1 cellular context compared by ENCODE assay signal in the genomic region with DNA sequence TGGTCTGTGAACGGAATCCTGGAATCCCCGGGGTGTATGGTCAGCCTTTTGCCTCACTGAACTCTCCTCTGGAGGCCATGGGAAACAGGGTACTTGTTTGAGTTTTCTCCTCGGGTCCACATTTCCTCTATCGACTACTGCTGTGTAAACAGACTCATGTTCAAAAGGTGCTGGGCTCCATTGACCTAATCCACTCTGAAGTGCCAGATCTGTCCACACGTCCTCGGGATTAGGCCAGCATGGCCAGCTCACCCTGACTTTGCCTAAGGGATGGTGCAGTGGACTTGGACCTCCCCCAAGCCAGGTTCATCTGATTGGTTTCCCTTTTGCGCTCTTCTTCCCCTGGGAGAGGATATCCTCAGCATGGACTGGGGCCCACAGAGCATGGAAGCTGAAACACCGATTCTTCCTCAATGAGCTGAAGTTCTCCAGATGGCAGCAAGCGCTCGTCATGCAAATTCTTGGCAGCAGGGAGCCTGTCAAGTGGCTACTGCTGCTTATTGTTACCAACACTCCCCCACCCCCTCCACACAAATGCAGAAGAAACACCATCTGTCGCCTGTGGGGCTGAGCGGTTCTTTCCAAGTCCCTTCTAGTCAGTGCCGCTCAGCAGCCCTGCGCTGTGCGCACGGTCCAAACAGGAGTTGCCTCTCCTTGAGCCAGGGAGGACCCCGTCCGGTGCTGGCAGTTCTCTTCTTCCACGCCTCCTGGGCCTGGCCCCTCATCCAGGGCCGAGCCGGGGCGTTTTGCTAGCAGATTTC.
TF ChIP-seq lines count a peak whose summit lies in the region.

No MANE protein-coding gene starts in this region.

TF ChIP-seq in HepG2, 621 proteins besides CTCF, POLR2A, EP300 and RAD21 (continued from another document and continues in another):
- TF ChIP-seq, protein P1, sequence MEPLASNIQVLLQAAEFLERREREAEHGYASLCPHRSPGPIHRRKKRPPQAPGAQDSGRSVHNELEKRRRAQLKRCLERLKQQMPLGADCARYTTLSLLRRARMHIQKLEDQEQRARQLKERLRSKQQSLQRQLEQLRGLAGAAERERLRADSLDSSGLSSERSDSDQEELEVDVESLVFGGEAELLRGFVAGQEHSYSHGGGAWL (CRISPR knock-in tag; IDR thresholded peaks at IDR 0.05): no peak
- TF ChIP-seq ZNF33A (CRISPR knock-in tag; IDR thresholded peaks at IDR 0.05; ENCODE audit: borderline replicate concordance): no peak
- TF ChIP-seq PAF1 (CRISPR knock-in tag; IDR thresholded peaks at IDR 0.05): no peak
- TF ChIP-seq, protein P2, sequence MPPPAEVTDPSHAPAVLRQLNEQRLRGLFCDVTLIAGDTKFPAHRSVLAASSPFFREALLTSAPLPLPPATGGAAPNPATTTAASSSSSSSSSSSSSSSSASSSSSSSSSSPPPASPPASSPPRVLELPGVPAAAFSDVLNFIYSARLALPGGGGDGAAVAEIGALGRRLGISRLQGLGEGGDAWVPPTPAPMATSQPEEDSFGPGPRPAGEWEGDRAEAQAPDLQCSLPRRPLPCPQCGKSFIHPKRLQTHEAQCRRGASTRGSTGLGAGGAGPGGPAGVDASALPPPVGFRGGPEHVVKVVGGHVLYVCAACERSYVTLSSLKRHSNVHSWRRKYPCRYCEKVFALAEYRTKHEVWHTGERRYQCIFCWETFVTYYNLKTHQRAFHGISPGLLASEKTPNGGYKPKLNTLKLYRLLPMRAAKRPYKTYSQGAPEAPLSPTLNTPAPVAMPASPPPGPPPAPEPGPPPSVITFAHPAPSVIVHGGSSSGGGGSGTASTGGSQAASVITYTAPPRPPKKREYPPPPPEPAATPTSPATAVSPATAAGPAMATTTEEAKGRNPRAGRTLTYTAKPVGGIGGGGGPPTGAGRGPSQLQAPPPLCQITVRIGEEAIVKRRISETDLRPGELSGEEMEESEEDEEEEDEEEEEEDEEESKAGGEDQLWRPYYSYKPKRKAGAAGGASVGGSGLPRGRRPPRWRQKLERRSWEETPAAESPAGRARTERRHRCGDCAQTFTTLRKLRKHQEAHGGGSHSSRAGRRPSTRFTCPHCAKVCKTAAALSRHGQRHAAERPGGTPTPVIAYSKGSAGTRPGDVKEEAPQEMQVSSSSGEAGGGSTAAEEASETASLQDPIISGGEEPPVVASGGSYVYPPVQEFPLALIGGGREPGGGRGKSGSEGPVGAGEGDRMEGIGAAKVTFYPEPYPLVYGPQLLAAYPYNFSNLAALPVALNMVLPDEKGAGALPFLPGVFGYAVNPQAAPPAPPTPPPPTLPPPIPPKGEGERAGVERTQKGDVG (CRISPR knock-in tag; IDR thresholded peaks at IDR 0.05; ENCODE audit: borderline replicate concordance): peak; percentile 76; the same call in 1 of the 2 replicates
- peak; percentile 79; the same call in 1 of the 2 replicates for TF ChIP-seq ZBTB20 (CRISPR knock-in tag; IDR thresholded peaks at IDR 0.05; ENCODE audit: borderline replicate concordance, low read depth)
- TF ChIP-seq, protein P3, sequence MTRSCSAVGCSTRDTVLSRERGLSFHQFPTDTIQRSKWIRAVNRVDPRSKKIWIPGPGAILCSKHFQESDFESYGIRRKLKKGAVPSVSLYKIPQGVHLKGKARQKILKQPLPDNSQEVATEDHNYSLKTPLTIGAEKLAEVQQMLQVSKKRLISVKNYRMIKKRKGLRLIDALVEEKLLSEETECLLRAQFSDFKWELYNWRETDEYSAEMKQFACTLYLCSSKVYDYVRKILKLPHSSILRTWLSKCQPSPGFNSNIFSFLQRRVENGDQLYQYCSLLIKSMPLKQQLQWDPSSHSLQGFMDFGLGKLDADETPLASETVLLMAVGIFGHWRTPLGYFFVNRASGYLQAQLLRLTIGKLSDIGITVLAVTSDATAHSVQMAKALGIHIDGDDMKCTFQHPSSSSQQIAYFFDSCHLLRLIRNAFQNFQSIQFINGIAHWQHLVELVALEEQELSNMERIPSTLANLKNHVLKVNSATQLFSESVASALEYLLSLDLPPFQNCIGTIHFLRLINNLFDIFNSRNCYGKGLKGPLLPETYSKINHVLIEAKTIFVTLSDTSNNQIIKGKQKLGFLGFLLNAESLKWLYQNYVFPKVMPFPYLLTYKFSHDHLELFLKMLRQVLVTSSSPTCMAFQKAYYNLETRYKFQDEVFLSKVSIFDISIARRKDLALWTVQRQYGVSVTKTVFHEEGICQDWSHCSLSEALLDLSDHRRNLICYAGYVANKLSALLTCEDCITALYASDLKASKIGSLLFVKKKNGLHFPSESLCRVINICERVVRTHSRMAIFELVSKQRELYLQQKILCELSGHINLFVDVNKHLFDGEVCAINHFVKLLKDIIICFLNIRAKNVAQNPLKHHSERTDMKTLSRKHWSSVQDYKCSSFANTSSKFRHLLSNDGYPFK (CRISPR knock-in tag; IDR thresholded peaks at IDR 0.05; ENCODE audit: borderline replicate concordance): peak; percentile 63; the same call in 1 of the 2 replicates
- 0 out of 2 replicates have a peak, but pooled peaks have one; percentile 60 for TF ChIP-seq NAIF1 (CRISPR knock-in tag; IDR thresholded peaks at IDR 0.05; ENCODE audit: borderline replicate concordance)
- TF ChIP-seq, protein P4, sequence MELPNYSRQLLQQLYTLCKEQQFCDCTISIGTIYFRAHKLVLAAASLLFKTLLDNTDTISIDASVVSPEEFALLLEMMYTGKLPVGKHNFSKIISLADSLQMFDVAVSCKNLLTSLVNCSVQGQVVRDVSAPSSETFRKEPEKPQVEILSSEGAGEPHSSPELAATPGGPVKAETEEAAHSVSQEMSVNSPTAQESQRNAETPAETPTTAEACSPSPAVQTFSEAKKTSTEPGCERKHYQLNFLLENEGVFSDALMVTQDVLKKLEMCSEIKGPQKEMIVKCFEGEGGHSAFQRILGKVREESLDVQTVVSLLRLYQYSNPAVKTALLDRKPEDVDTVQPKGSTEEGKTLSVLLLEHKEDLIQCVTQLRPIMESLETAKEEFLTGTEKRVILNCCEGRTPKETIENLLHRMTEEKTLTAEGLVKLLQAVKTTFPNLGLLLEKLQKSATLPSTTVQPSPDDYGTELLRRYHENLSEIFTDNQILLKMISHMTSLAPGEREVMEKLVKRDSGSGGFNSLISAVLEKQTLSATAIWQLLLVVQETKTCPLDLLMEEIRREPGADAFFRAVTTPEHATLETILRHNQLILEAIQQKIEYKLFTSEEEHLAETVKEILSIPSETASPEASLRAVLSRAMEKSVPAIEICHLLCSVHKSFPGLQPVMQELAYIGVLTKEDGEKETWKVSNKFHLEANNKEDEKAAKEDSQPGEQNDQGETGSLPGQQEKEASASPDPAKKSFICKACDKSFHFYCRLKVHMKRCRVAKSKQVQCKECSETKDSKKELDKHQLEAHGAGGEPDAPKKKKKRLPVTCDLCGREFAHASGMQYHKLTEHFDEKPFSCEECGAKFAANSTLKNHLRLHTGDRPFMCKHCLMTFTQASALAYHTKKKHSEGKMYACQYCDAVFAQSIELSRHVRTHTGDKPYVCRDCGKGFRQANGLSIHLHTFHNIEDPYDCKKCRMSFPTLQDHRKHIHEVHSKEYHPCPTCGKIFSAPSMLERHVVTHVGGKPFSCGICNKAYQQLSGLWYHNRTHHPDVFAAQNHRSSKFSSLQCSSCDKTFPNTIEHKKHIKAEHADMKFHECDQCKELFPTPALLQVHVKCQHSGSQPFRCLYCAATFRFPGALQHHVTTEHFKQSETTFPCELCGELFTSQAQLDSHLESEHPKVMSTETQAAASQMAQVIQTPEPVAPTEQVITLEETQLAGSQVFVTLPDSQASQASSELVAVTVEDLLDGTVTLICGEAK (IDR thresholded peaks at IDR 0.05): no peak
- TF ChIP-seq, protein P4 (CRISPR knock-in tag; IDR thresholded peaks at IDR 0.05): peak; percentile 66
- peak; percentile 54 for TF ChIP-seq NR2F6 (IDR thresholded peaks at IDR 0.05)
- TF ChIP-seq NR2F6 (CRISPR knock-in tag; IDR thresholded peaks at IDR 0.05): peak; percentile 56; the same call in 1 of the 2 replicates
- peak; percentile 49; the same call in 1 of the 2 replicates for TF ChIP-seq FOXK1 (CRISPR knock-in tag; IDR thresholded peaks at IDR 0.05; ENCODE audit: borderline replicate concordance, low read depth)
- peak; percentile 81; the same call in 1 of the 2 replicates for TF ChIP-seq NFIC (IDR thresholded peaks at IDR 0.05; ENCODE audit: low read length)
- TF ChIP-seq, protein P5, sequence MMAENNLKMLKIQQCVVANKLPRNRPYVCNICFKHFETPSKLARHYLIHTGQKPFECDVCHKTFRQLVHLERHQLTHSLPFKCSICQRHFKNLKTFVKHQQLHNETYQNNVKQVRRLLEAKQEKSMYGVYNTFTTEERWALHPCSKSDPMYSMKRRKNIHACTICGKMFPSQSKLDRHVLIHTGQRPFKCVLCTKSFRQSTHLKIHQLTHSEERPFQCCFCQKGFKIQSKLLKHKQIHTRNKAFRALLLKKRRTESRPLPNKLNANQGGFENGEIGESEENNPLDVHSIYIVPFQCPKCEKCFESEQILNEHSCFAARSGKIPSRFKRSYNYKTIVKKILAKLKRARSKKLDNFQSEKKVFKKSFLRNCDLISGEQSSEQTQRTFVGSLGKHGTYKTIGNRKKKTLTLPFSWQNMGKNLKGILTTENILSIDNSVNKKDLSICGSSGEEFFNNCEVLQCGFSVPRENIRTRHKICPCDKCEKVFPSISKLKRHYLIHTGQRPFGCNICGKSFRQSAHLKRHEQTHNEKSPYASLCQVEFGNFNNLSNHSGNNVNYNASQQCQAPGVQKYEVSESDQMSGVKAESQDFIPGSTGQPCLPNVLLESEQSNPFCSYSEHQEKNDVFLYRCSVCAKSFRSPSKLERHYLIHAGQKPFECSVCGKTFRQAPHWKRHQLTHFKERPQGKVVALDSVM (CRISPR knock-in tag; IDR thresholded peaks at IDR 0.05): peak; percentile 67
- TF ChIP-seq, protein P6, sequence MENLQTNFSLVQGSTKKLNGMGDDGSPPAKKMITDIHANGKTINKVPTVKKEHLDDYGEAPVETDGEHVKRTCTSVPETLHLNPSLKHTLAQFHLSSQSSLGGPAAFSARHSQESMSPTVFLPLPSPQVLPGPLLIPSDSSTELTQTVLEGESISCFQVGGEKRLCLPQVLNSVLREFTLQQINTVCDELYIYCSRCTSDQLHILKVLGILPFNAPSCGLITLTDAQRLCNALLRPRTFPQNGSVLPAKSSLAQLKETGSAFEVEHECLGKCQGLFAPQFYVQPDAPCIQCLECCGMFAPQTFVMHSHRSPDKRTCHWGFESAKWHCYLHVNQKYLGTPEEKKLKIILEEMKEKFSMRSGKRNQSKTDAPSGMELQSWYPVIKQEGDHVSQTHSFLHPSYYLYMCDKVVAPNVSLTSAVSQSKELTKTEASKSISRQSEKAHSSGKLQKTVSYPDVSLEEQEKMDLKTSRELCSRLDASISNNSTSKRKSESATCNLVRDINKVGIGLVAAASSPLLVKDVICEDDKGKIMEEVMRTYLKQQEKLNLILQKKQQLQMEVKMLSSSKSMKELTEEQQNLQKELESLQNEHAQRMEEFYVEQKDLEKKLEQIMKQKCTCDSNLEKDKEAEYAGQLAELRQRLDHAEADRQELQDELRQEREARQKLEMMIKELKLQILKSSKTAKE (CRISPR knock-in tag; IDR thresholded peaks at IDR 0.05; ENCODE audit: borderline replicate concordance): no peak
- TF ChIP-seq DR1 (CRISPR knock-in tag; IDR thresholded peaks at IDR 0.05): no peak; the same call in 1 of the 2 replicates
- no peak for TF ChIP-seq CENPT (CRISPR knock-in tag; IDR thresholded peaks at IDR 0.05; ENCODE audit: low read depth)
- TF ChIP-seq FOXC1 (CRISPR knock-in tag; IDR thresholded peaks at IDR 0.05; ENCODE audit: borderline replicate concordance): peak; percentile 18; the same call in 1 of the 2 replicates
- TF ChIP-seq ZMYM4 (CRISPR knock-in tag; IDR thresholded peaks at IDR 0.05): peak; percentile 100
- TF ChIP-seq EED (CRISPR knock-in tag; IDR thresholded peaks at IDR 0.05): 0 out of 2 replicates have a peak, but pooled peaks have one; percentile 64
- peak; percentile 94 for TF ChIP-seq RARA (CRISPR knock-in tag; IDR thresholded peaks at IDR 0.05)
- TF ChIP-seq SRSF9 (IDR thresholded peaks at IDR 0.05; ENCODE audit: borderline replicate concordance, insufficient read depth, low read depth, low read length, poor library complexity, severe bottlenecking): no peak
- TF ChIP-seq, protein P7, sequence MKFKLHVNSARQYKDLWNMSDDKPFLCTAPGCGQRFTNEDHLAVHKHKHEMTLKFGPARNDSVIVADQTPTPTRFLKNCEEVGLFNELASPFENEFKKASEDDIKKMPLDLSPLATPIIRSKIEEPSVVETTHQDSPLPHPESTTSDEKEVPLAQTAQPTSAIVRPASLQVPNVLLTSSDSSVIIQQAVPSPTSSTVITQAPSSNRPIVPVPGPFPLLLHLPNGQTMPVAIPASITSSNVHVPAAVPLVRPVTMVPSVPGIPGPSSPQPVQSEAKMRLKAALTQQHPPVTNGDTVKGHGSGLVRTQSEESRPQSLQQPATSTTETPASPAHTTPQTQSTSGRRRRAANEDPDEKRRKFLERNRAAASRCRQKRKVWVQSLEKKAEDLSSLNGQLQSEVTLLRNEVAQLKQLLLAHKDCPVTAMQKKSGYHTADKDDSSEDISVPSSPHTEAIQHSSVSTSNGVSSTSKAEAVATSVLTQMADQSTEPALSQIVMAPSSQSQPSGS (CRISPR knock-in tag; IDR thresholded peaks at IDR 0.05): no peak
- no peak for TF ChIP-seq GABPA (IDR thresholded peaks at IDR 0.05; ENCODE audit: low read depth, low read length)
- peak; percentile 50 for TF ChIP-seq GABPA (CRISPR knock-in tag; IDR thresholded peaks at IDR 0.05; ENCODE audit: low read depth)
- no peak for TF ChIP-seq HOXD1 (CRISPR knock-in tag; IDR thresholded peaks at IDR 0.05)
- TF ChIP-seq ZNF737 (CRISPR knock-in tag; IDR thresholded peaks at IDR 0.05; ENCODE audit: borderline replicate concordance): peak; percentile 34; the same call in 1 of the 2 replicates
- no peak for TF ChIP-seq ZNF790 (CRISPR knock-in tag; IDR thresholded peaks at IDR 0.05; ENCODE audit: borderline replicate concordance)
- TF ChIP-seq MED1 (CRISPR knock-in tag; IDR thresholded peaks at IDR 0.05): peak; percentile 89
- peak; percentile 51 for TF ChIP-seq SAP130 (CRISPR knock-in tag; IDR thresholded peaks at IDR 0.05; ENCODE audit: low read depth)
- TF ChIP-seq KLF6 (CRISPR knock-in tag; IDR thresholded peaks at IDR 0.05): 0 out of 2 replicates have a peak, but pooled peaks have one; percentile 51
- peak; percentile 66 for TF ChIP-seq SOX5 (CRISPR knock-in tag; IDR thresholded peaks at IDR 0.05; ENCODE audit: borderline replicate concordance)
